In the genomic region with DNA sequence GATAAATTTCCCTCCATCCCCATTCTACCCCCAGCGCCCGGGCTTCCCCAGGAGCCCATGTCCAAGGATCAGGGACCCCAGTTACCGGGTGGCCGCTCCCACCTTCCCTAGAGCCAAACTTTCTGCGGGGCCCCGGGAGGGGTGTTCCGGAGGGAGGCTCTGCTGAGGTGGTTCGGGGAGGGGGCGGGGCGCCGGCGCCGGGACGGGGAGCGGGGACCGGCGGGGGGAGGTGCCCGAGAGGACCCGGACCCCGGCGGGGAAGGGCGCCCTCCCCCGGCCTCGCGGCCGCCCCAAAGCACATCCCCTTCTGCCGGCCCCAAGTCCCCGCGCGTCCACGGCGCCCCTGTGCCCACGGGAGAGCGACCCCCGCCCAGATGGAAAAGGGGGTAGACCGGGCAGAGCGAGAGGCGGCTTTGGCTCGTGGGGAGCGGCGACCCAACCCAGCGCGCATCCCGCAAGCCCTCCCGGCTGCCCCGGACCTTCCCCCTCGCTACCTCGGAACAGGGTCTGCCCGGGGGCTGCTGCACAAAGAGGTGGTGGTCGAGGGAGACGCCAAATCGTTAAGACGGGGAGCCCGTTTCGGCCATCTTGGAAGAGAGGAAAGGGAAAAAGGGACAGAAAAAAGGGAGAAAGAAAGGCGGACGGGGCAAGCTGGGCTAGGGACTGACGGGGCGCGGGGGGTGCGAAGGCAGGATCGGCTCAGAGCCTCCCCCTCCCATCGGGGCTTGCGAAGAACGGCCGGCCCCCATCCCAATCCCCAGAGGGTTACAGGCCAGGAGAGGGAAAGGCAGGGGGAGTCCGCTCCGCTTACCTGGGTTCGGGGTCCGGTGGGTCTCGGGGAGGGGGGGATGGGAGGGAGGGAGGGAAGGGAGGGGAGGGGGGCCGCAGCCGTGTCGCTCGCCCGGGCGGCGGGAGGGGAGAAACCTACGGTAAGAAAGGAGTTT, we compare ENCODE assay signal across 6 cellular contexts. TPM values are rescaled to one million over a fixed set of nuclear protein-coding genes. Genes with fewer than 3 reads are reported as not detected.
DNase-seq lines count a peak whose midpoint lies in the region; ATAC-seq and TF ChIP-seq lines count a peak whose summit lies in the region.

No MANE protein-coding gene starts in this region.

- CTCF ChIA-PET in CD8-positive, alpha-beta T cell (lab: Charles Lee): no interaction called here

- H3K36me3 Mint-ChIP-seq in CD8-positive, alpha-beta T cell: peaks cover 10% of the 10 kb centered on the region

- H3K9me3 Mint-ChIP-seq in CD8-positive, alpha-beta T cell: no peaks in the 10 kb centered on the region

- no peak for TF ChIP-seq CTCF in CD8-positive, alpha-beta T cell (IDR thresholded peaks at IDR 0.05)
- TF ChIP-seq CTCF in fibroblast of the aortic adventitia (IDR thresholded peaks at IDR 0.05; ENCODE audit: insufficient read depth, low read length): no peak

- H3K4me3 ChIP-seq in CD8-positive, alpha-beta T cell (ENCODE audit: low read depth, low read length): peak overlapping the region; percentile 30
- H3K4me3 ChIP-seq in fibroblast of the aortic adventitia (ENCODE audit: low read depth, low read length) (peak overlapping the region; percentile 86), subcutaneous abdominal adipose tissue (ENCODE audit: low read depth in 1 of 5, low read length in 5 of 5) (peak overlapping the region; percentile 67 to 94 (median 82))

- POLR2A ChIA-PET in CD8-positive, alpha-beta T cell (lab: Charles Lee): no interaction called here

- no peak for ATAC-seq in CD8-positive, alpha-beta T cell
- ATAC-seq in GM21360 (IDR thresholded peaks at IDR 0.05; ENCODE audit: unreplicated experiment): no peak

- no peak for DNase-seq in CD8-positive, alpha-beta T cell
- DNase-seq in NCI-H69 (lab: John Stamatoyannopoulos, UW): peak; percentile 87
- DNase-seq in fibroblast of the aortic adventitia (ENCODE audit: low read depth): no peak
- no peak for DNase-seq in NCI-H128 (lab: John Stamatoyannopoulos, UW; ENCODE audit: unreplicated experiment)

- H3K9me3 ChIP-seq in CD8-positive, alpha-beta T cell (ENCODE audit: low read length): no peaks in the 10 kb centered on the region
- H3K9me3 ChIP-seq in subcutaneous abdominal adipose tissue (ENCODE audit: control insufficient read depth in 5 of 5, low read length in 5 of 5): no peaks in the 10 kb centered on the region

- H3K4me1 ChIP-seq in CD8-positive, alpha-beta T cell (ENCODE audit: insufficient read depth, low read length): peaks cover 48% of the 10 kb centered on the region
- H3K4me1 ChIP-seq in subcutaneous abdominal adipose tissue (ENCODE audit: control insufficient read depth in 5 of 5, insufficient read depth in 5 of 5, low read length in 5 of 5): peaks cover 11 to 69% (median 63%) of the 10 kb centered on the region in 5 donors

- H3K27me3 ChIP-seq in CD8-positive, alpha-beta T cell (ENCODE audit: insufficient read depth, low read length): peaks cover 29% of the 10 kb centered on the region
- H3K27me3 ChIP-seq in subcutaneous abdominal adipose tissue (ENCODE audit: control insufficient read depth in 5 of 5, insufficient read depth in 4 of 5, low read length in 5 of 5): peaks cover 0 to 25% (median 6%) of the 10 kb centered on the region in 5 donors

- peaks cover 43% of the 10 kb centered on the region for H3K27me3 Mint-ChIP-seq in CD8-positive, alpha-beta T cell (ENCODE audit: low read depth)

- H3K4me3 Mint-ChIP-seq in CD8-positive, alpha-beta T cell: peak overlapping the region; percentile 61

- intact Hi-C loops in CD8-positive, alpha-beta T cell (cut with DNase I, micrococcal nuclease): no loop called here

- H3K27ac Mint-ChIP-seq in CD8-positive, alpha-beta T cell: no peak overlapping the region

- peak overlapping the region in 4 of 5 donors; percentile 62 to 80 (median 76) for H3K9ac ChIP-seq in subcutaneous abdominal adipose tissue (ENCODE audit: low read length in 5 of 5)

- H3K36me3 ChIP-seq in CD8-positive, alpha-beta T cell (ENCODE audit: insufficient read depth, low read length): no peaks in the 10 kb centered on the region
- H3K36me3 ChIP-seq in subcutaneous abdominal adipose tissue (ENCODE audit: control insufficient read depth in 5 of 5, insufficient read depth in 5 of 5, low read length in 5 of 5): no peaks in the 10 kb centered on the region

- H3K27ac ChIP-seq in CD8-positive, alpha-beta T cell (ENCODE audit: low read depth, low read length): no peak overlapping the region
- H3K27ac ChIP-seq in subcutaneous abdominal adipose tissue (ENCODE audit: low read depth, low read length): peak overlapping the region; percentile 62

- H3K4me1 Mint-ChIP-seq in CD8-positive, alpha-beta T cell (ENCODE audit: low read depth): peaks cover 45% of the 10 kb centered on the region

RNA-seq across cellular contexts. Expression of a gene that starts 0.5 kb away (rescaled TPM):
- not detected for total RNA-seq in CD8-positive, alpha-beta T cell
- total RNA-seq in fibroblast of the aortic adventitia (ENCODE audit: low replicate concordance): 2.9 and 4.8 TPM in 2 replicates

RNA-seq across cellular contexts. Expression of a gene that starts 4.9 kb away (rescaled TPM):
- 10 to 100 TPM; 53.6 to 64.2 TPM for total RNA-seq in CD8-positive, alpha-beta T cell
- total RNA-seq in fibroblast of the aortic adventitia (ENCODE audit: low replicate concordance): 78.7 and 293 TPM in 2 replicates

RNA-seq across cellular contexts. Expression of a gene that starts 17.5 kb away (rescaled TPM):
- 1 to 10 TPM; 3.5 to 5.7 TPM for total RNA-seq in CD8-positive, alpha-beta T cell
- 3.4 and 6.5 TPM in 2 replicates for total RNA-seq in fibroblast of the aortic adventitia (ENCODE audit: low replicate concordance)

RNA-seq across cellular contexts. Expression of a gene that starts 42.6 kb away (rescaled TPM):
- 100 to 1,000 TPM; 313 to 316 TPM for total RNA-seq in CD8-positive, alpha-beta T cell
- 19.1 and 38.7 TPM in 2 replicates for total RNA-seq in fibroblast of the aortic adventitia (ENCODE audit: low replicate concordance)

RNA-seq across cellular contexts. Expression of a gene that starts 51.7 kb away (rescaled TPM):
- 10 to 100 TPM in 1 of 2 experiments, 1 to 10 TPM in 1; 9.9 to 13.0 TPM for total RNA-seq in CD8-positive, alpha-beta T cell
- 25.2 and 56.8 TPM in 2 replicates for total RNA-seq in fibroblast of the aortic adventitia (ENCODE audit: low replicate concordance)

Comparison
In these comparisons a context has a peak if more than half of its experiments do, and no peak if none do; other contexts are left out.
1. H3K4me3 ChIP-seq: peak in every context shown above with its lines; median percentile 86 in fibroblast of the aortic adventitia; 82 in subcutaneous abdominal adipose tissue; 30 in CD8-positive, alpha-beta T cell.